In the genomic region with DNA sequence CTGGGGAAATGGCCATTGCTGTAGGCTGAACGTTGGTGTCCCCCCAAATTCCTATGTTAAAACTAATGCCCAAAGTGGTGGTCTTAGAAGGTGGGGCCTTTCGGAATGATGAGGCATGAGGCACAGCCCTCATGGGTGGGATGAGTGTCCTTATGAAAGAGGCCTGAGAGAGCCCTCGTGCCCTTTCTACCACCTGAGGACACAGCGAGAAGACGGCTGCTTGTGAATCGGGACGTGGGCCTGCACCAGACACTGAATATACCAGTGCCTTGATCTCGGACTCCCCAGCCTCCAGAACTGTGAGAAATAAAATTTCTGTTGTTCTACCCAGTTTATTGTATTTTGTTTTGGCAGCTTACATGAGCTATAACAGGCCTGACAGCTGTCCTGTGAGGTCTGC, we compare ENCODE assay signal across 24 cellular contexts.
"Had no signal": no experiment of that assay in that cellular context is flagged by ENCODE, and none has a peak within 500 bp of the region (broad histone marks: within the 10 kb centered on the region; RNA-seq: fewer than 3 reads in every experiment).

No MANE protein-coding gene starts in this region.

- H3K9ac ChIP-seq: KMS-11 had no signal

- H3K4me3 Mint-ChIP-seq: activated CD8-positive, alpha-beta T cell treated with anti-CD3 and anti-CD28 coated beads, Interleukin-2, amount 10 ng/mL, durations not matched to agents 7 days and 5 days; activated naive CD8-positive, alpha-beta T cell treated with anti-CD3 and anti-CD28 coated beads for 36 hours had no signal

- H3K27ac ChIP-seq: brain microvascular endothelial cell, KMS-11, WERI-Rb-1 had no signal

- H3K4me1 Mint-ChIP-seq: activated naive CD8-positive, alpha-beta T cell treated with anti-CD3 and anti-CD28 coated beads for 36 hours had no signal

- H3K27ac Mint-ChIP-seq: activated CD8-positive, alpha-beta T cell treated with anti-CD3 and anti-CD28 coated beads, Interleukin-2, amount 10 ng/mL, durations not matched to agents 7 days and 5 days; activated naive CD8-positive, alpha-beta T cell treated with anti-CD3 and anti-CD28 coated beads for 36 hours had no signal

- H3K4me2 ChIP-seq: KMS-11 had no signal

- DNase-seq: activated CD4-positive, alpha-beta T cell treated with anti-CD3 and anti-CD28 coated beads for 1 hour; activated CD4-positive, alpha-beta T cell treated with anti-CD3 and anti-CD28 coated beads for 48 hours; activated CD4-positive, alpha-beta T cell treated with anti-CD3 and anti-CD28 coated beads, Interleukin-2, amount 50 U/mL, for 48 hours; activated CD4-positive, CD25-positive, alpha-beta regulatory T cell; activated effector memory CD4-positive, alpha-beta T cell treated with Interleukin-2 at 50 U/mL for 16 hours; activated naive CD4-positive, alpha-beta T cell treated with anti-CD3 and anti-CD28 coated beads, Interleukin-2, amount 50 U/mL, for 16 hours; activated naive CD8-positive, alpha-beta T cell treated with anti-CD3 and anti-CD28 coated beads for 36 hours; activated T-cell treated with anti-CD3 and anti-CD28 coated beads, Interleukin-2, amount 50 U/mL, for 48 hours; amniotic stem cell; brain microvascular endothelial cell; MM.1S; MV-4-11; NCI-H1092; NCI-H187; NCI-H2029 treated with DMSO at 0.1 percent for 48 hours; NCI-H2107; NCI-H2171; NCI-H510A; NCI-H748 treated with DMSO at 0.1 percent for 48 hours; Right ventricle myocardium superior; T1000; WERI-Rb-1 had no signal

- ATAC-seq: activated CD8-positive, alpha-beta T cell treated with anti-CD3 and anti-CD28 coated beads, Interleukin-2, amount 10 ng/mL, durations not matched to agents 7 days and 5 days had no signal

- H3K36me3 Mint-ChIP-seq: activated naive CD8-positive, alpha-beta T cell treated with anti-CD3 and anti-CD28 coated beads for 36 hours had no signal

- H3K36me3 ChIP-seq: brain microvascular endothelial cell, WERI-Rb-1 had no signal

- H3K27me3 ChIP-seq: brain microvascular endothelial cell had no signal

- H3K9me3 Mint-ChIP-seq: activated naive CD8-positive, alpha-beta T cell treated with anti-CD3 and anti-CD28 coated beads for 36 hours had no signal
